Comparison of ENCODE assay signal across 23 cellular contexts in genomic region chr19:1921326-1921725, GRCh38. TPM values are rescaled to one million over a fixed set of nuclear protein-coding genes. Genes with fewer than 3 reads are reported as not detected.
DNase-seq lines count a peak whose midpoint lies in the region; ATAC-seq, FAIRE-seq and TF ChIP-seq lines count a peak whose summit lies in the region.
"Had no signal": no experiment of that assay in that cellular context is flagged by ENCODE, and none has a peak within 500 bp of the region (broad histone marks: within the 10 kb centered on the region; RNA-seq: fewer than 3 reads in every experiment).

No MANE protein-coding gene starts in this region.

- no TSS peak for BruUV-seq in HepG2 (replicated peaks; lab: Mats Ljungman, UMichigan)

- ATAC-seq in HepG2 = no peak
- ATAC-seq in right lobe of liver = no peak
- ATAC-seq in GM21619 (IDR thresholded peaks at IDR 0.05; ENCODE audit: unreplicated experiment) = no peak
- ATAC-seq in GM21526 (IDR thresholded peaks at IDR 0.05; ENCODE audit: low FRiP score, unreplicated experiment) = no peak
- ATAC-seq: Panc1 had no signal

- 99% methylated on average over 12 of the region's 19 CpGs for WGBS in HepG2 (ENCODE audit: low lambda C conversion rate)
- WGBS in right lobe of liver (ENCODE audit: insufficient coverage, low coverage, low lambda C conversion rate, missing lambda C conversion rate) = 93% methylated on average over 19 of the region's 19 CpGs

- no peak for FAIRE-seq in HepG2 (lab: Jason Lieb, UNC)
- FAIRE-seq: A204.1, GM12892, GM19239, HTR-8/SVneo had no signal

- H3K27ac ChIP-seq in HepG2 (ENCODE audit: extremely low read length, insufficient read depth, low read length) = no peak overlapping the region
- H3K27ac ChIP-seq in right lobe of liver = no peak overlapping the region
- H3K27ac ChIP-seq: BLaER1, KMS-11 had no signal

- H3K9me3 ChIP-seq in HepG2 (ENCODE audit: low read length) (no peaks in the 10 kb centered on the region), right lobe of liver (no peaks in the 10 kb centered on the region)
- H3K9me3 ChIP-seq: BLaER1 had no signal

- H3K9ac ChIP-seq in HepG2 (ENCODE audit: insufficient read depth, low read depth, low read length) = no peak overlapping the region
- H3K9ac ChIP-seq: BLaER1, KMS-11 had no signal

- intact Hi-C loops in HepG2 (cut with micrococcal nuclease; ENCODE audit: unreplicated experiment) = no loop called here
- intact Hi-C loops in right lobe of liver (cut with DNase I) = no loop called here

- no peak for TF ChIP-seq RAD21 in HepG2 (CRISPR knock-in tag; IDR thresholded peaks at IDR 0.05)

- peaks cover 26 to 44% of the 10 kb centered on the region in 2 experiments; a peak in 4 of 5 replicates for H3K36me3 ChIP-seq in HepG2 (replicated peaks in 1 of 2; ENCODE audit: control insufficient read depth in 1 of 2, insufficient read depth in 2 of 2, low read length in 2 of 2)
- peaks cover 0 to 35% (median 8%) of the 10 kb centered on the region in 4 donors for H3K36me3 ChIP-seq in right lobe of liver

- TF ChIP-seq CTCF in HepG2 (CRISPR knock-in tag; IDR thresholded peaks at IDR 0.05) = no peak
- TF ChIP-seq CTCF in right lobe of liver (IDR thresholded peaks at IDR 0.05) = no peak

- no peak for TF ChIP-seq EP300 in HepG2 (IDR thresholded peaks at IDR 0.05; ENCODE audit: low read depth in 2 of 2, low read length in 2 of 2)
- TF ChIP-seq EP300 in HepG2 (CRISPR knock-in tag; IDR thresholded peaks at IDR 0.05; ENCODE audit: borderline replicate concordance) = no peak

- H4K20me1 ChIP-seq in HepG2 (ENCODE audit: insufficient read depth, low read length) = no peaks in the 10 kb centered on the region

- H3K27me3 ChIP-seq in HepG2 (ENCODE audit: control insufficient read depth in 1 of 2, insufficient read depth in 2 of 2, low read length in 2 of 2) (no peaks in the 10 kb centered on the region), right lobe of liver (no peaks in the 10 kb centered on the region)
- H3K27me3 ChIP-seq: BLaER1 had no signal

- H3K4me3 ChIP-seq in HepG2 (replicated peaks in 1 of 3; ENCODE audit: insufficient read depth in 1 of 3, low read depth in 2 of 3, low read length in 3 of 3) (no peak overlapping the region), right lobe of liver (no peak overlapping the region)
- H3K4me3 ChIP-seq: BLaER1 had no signal

- no peak overlapping the region for H2AFZ ChIP-seq in HepG2 (ENCODE audit: low read length)

- no peaks in the 10 kb centered on the region for H3K79me2 ChIP-seq in HepG2 (ENCODE audit: insufficient read depth, low read length)

- CTCF ChIA-PET in HepG2 (lab: Yijun Ruan, JAX; ENCODE audit: low intra/inter-chr PET ratio, low total read pairs) = no interaction called here

- DNase-seq in HepG2 (ENCODE audit: low spot score) (no peak), right lobe of liver (no peak), left kidney (ENCODE audit: low read depth, low spot score) (peak; percentile 59), pons (ENCODE audit: low spot score) (no peak)
- DNase-seq: DMS153, DND-41, H9, HFFc6, IMR-90, MM.1S, NCI-H2029, NCI-H446, NCI-H524 treated with DMSO at 0.1 percent for 48 hours, SHP77 treated with DMSO at 0.1 percent for 48 hours had no signal

- TF ChIP-seq POLR2A in HepG2 (IDR thresholded peaks at IDR 0.05; ENCODE audit: insufficient read depth in 1 of 2, low read depth in 2 of 2, low read length in 2 of 2) (no peak), right lobe of liver (IDR thresholded peaks at IDR 0.05) (no peak)

- H3K4me2 ChIP-seq in HepG2 (ENCODE audit: low read depth, low read length) = no peak overlapping the region
- H3K4me2 ChIP-seq: BLaER1, KMS-11 had no signal

- in situ Hi-C loops in HepG2 (cut with HindIII; ENCODE audit: extremely low pct_ligation_motif_present, low pct_unique_long_range_greater_than_20kb) = no loop called here

- POLR2A ChIA-PET in HepG2 (lab: Yijun Ruan, JAX) = no interaction called here

- H3K4me1 ChIP-seq in HepG2 (ENCODE audit: insufficient read depth, low read length) = no peaks in the 10 kb centered on the region
- no peaks in the 10 kb centered on the region for H3K4me1 ChIP-seq in right lobe of liver

RNA-seq across cellular contexts. Expression of gene ADAT3, which starts 16.1 kb away (rescaled TPM):
- total RNA-seq in HepG2 (2016; rRNA removed; fragmentation: Illumina TruSeq; extraction: Trizol) (2.0 and 3.5 TPM in 2 replicates), right lobe of liver (1 to 10 TPM; 1.8 to 5.3 (median 2.7) TPM)
- total RNA-seq in HepG2 (2016; cell fraction: cytosol; rRNA removed; fragmentation: Illumina TruSeq; extraction: Trizol; ENCODE audit: low read depth) = 0.79 and 0.81 TPM in 2 replicates
- 1.7 and 3.1 TPM in 2 replicates for total RNA-seq in HepG2 (2016; cell fraction: insoluble cytoplasmic fraction; rRNA removed; fragmentation: Illumina TruSeq; extraction: Trizol)
- total RNA-seq in HepG2 (2016; cell fraction: membrane; rRNA removed; fragmentation: Illumina TruSeq; extraction: Trizol) = 1.7 and 2.1 TPM in 2 replicates
- total RNA-seq in HepG2 (2016; cell fraction: nucleus; rRNA removed; fragmentation: Illumina TruSeq; extraction: Trizol) = 1.5 and 1.9 TPM in 2 replicates
- polyA plus RNA-seq in HepG2 (2011; rRNA removed) = 0.95 and 1.4 TPM in 2 replicates
- 0.94 and 1.7 TPM in 2 replicates for polyA plus RNA-seq in HepG2 (2011; cell fraction: cytosol; rRNA removed)
- polyA plus RNA-seq in HepG2 (2011; cell fraction: nucleus; rRNA removed) = 6.4 and 7.8 TPM in 2 replicates
- polyA plus RNA-seq in HepG2 (2012) = 1.3 and 1.7 TPM in 2 replicates
- 0.68 TPM in 2 replicates for polyA plus RNA-seq in HepG2 (2016; cell fraction: cytosol; fragmentation: Illumina TruSeq; extraction: Trizol; ENCODE audit: low read depth)
- 2.8 and 3.5 TPM in 2 replicates for polyA plus RNA-seq in HepG2 (2016; cell fraction: insoluble cytoplasmic fraction; fragmentation: Illumina TruSeq; extraction: Trizol; ENCODE audit: low read depth)
- polyA plus RNA-seq in HepG2 (2016; cell fraction: membrane; fragmentation: Illumina TruSeq; extraction: Trizol; ENCODE audit: low read depth) = 1.1 and 1.4 TPM in 2 replicates
- polyA plus RNA-seq in HepG2 (2016; cell fraction: nucleus; fragmentation: Illumina TruSeq; extraction: Trizol; ENCODE audit: insufficient read depth, low read depth) = 5.0 and 6.1 TPM in 2 replicates
- 2.1 and 3.8 TPM in 2 replicates for polyA minus RNA-seq in HepG2 (2011; rRNA and poly(A)+ RNA removed; ENCODE audit: low replicate concordance)
- 1.3 and 1.6 TPM in 2 replicates for polyA minus RNA-seq in HepG2 (2011; cell fraction: cytosol; rRNA and poly(A)+ RNA removed)
- 2.3 and 2.6 TPM in 2 replicates for polyA minus RNA-seq in HepG2 (2011; cell fraction: nucleus; rRNA and poly(A)+ RNA removed)

RNA-seq across cellular contexts. Expression of gene SCAMP4, which starts 16.1 kb away (rescaled TPM):
- total RNA-seq in HepG2 (2016; rRNA removed; fragmentation: Illumina TruSeq; extraction: Trizol) (10.8 and 13.7 TPM in 2 replicates), right lobe of liver (10 to 100 TPM; 22.1 to 60.6 (median 24.4) TPM)
- 4.4 and 5.1 TPM in 2 replicates for total RNA-seq in HepG2 (2016; cell fraction: cytosol; rRNA removed; fragmentation: Illumina TruSeq; extraction: Trizol; ENCODE audit: low read depth)
- total RNA-seq in HepG2 (2016; cell fraction: insoluble cytoplasmic fraction; rRNA removed; fragmentation: Illumina TruSeq; extraction: Trizol) = 9.1 and 12.6 TPM in 2 replicates
- total RNA-seq in HepG2 (2016; cell fraction: membrane; rRNA removed; fragmentation: Illumina TruSeq; extraction: Trizol) = 10.1 and 10.7 TPM in 2 replicates
- 24.2 and 31.8 TPM in 2 replicates for total RNA-seq in HepG2 (2016; cell fraction: nucleus; rRNA removed; fragmentation: Illumina TruSeq; extraction: Trizol)
- polyA plus RNA-seq in HepG2 (2011; rRNA removed) = 10.7 and 12.8 TPM in 2 replicates
- 7.6 and 8.7 TPM in 2 replicates for polyA plus RNA-seq in HepG2 (2011; cell fraction: cytosol; rRNA removed)
- 43.5 and 55.3 TPM in 2 replicates for polyA plus RNA-seq in HepG2 (2011; cell fraction: nucleus; rRNA removed)
- 21.8 and 32.2 TPM in 2 replicates for polyA plus RNA-seq in HepG2 (2012)
- 5.1 and 6.4 TPM in 2 replicates for polyA plus RNA-seq in HepG2 (2016; cell fraction: cytosol; fragmentation: Illumina TruSeq; extraction: Trizol; ENCODE audit: low read depth)
- 10.3 and 13.4 TPM in 2 replicates for polyA plus RNA-seq in HepG2 (2016; cell fraction: insoluble cytoplasmic fraction; fragmentation: Illumina TruSeq; extraction: Trizol; ENCODE audit: low read depth)
- polyA plus RNA-seq in HepG2 (2016; cell fraction: membrane; fragmentation: Illumina TruSeq; extraction: Trizol; ENCODE audit: low read depth) = 11.5 and 11.6 TPM in 2 replicates
- 69.4 and 71.5 TPM in 2 replicates for polyA plus RNA-seq in HepG2 (2016; cell fraction: nucleus; fragmentation: Illumina TruSeq; extraction: Trizol; ENCODE audit: insufficient read depth, low read depth)
- polyA minus RNA-seq in HepG2 (2011; rRNA and poly(A)+ RNA removed; ENCODE audit: low replicate concordance) = 14.8 and 32.0 TPM in 2 replicates
- polyA minus RNA-seq in HepG2 (2011; cell fraction: cytosol; rRNA and poly(A)+ RNA removed) = 35.3 TPM in 2 replicates
- polyA minus RNA-seq in HepG2 (2011; cell fraction: nucleus; rRNA and poly(A)+ RNA removed) = 13.2 and 15.5 TPM in 2 replicates

RNA-seq across cellular contexts. Expression of gene CSNK1G2, which starts 19.6 kb away (rescaled TPM):
- total RNA-seq in HepG2 (2016; rRNA removed; fragmentation: Illumina TruSeq; extraction: Trizol) (29.7 and 53.8 TPM in 2 replicates), right lobe of liver (10 to 100 TPM; 14.4 to 35.2 (median 22.6) TPM)
- 40.6 and 41.0 TPM in 2 replicates for total RNA-seq in HepG2 (2016; cell fraction: cytosol; rRNA removed; fragmentation: Illumina TruSeq; extraction: Trizol; ENCODE audit: low read depth)
- total RNA-seq in HepG2 (2016; cell fraction: insoluble cytoplasmic fraction; rRNA removed; fragmentation: Illumina TruSeq; extraction: Trizol) = 26.8 and 56.3 TPM in 2 replicates
- 85.2 and 87.4 TPM in 2 replicates for total RNA-seq in HepG2 (2016; cell fraction: membrane; rRNA removed; fragmentation: Illumina TruSeq; extraction: Trizol)
- total RNA-seq in HepG2 (2016; cell fraction: nucleus; rRNA removed; fragmentation: Illumina TruSeq; extraction: Trizol) = 39.2 and 46.8 TPM in 2 replicates
- polyA plus RNA-seq in HepG2 (2011; rRNA removed) = 72.5 and 88.4 TPM in 2 replicates
- polyA plus RNA-seq in HepG2 (2011; cell fraction: cytosol; rRNA removed) = 33.8 and 56.1 TPM in 2 replicates
- polyA plus RNA-seq in HepG2 (2011; cell fraction: nucleus; rRNA removed) = 380 and 522 TPM in 2 replicates
- polyA plus RNA-seq in HepG2 (2012) = 38.6 and 40.4 TPM in 2 replicates
- 39.6 and 47.2 TPM in 2 replicates for polyA plus RNA-seq in HepG2 (2016; cell fraction: cytosol; fragmentation: Illumina TruSeq; extraction: Trizol; ENCODE audit: low read depth)
- polyA plus RNA-seq in HepG2 (2016; cell fraction: insoluble cytoplasmic fraction; fragmentation: Illumina TruSeq; extraction: Trizol; ENCODE audit: low read depth) = 36.1 and 45.7 TPM in 2 replicates
- polyA plus RNA-seq in HepG2 (2016; cell fraction: membrane; fragmentation: Illumina TruSeq; extraction: Trizol; ENCODE audit: low read depth) = 79.1 and 81.2 TPM in 2 replicates
- 157 TPM in 2 replicates for polyA plus RNA-seq in HepG2 (2016; cell fraction: nucleus; fragmentation: Illumina TruSeq; extraction: Trizol; ENCODE audit: insufficient read depth, low read depth)
- polyA minus RNA-seq in HepG2 (2011; rRNA and poly(A)+ RNA removed; ENCODE audit: low replicate concordance) = 51.2 and 83.6 TPM in 2 replicates
- polyA minus RNA-seq in HepG2 (2011; cell fraction: cytosol; rRNA and poly(A)+ RNA removed) = 23.6 and 25.2 TPM in 2 replicates
- 18.2 and 21.2 TPM in 2 replicates for polyA minus RNA-seq in HepG2 (2011; cell fraction: nucleus; rRNA and poly(A)+ RNA removed)

RNA-seq across cellular contexts. Expression of gene ABHD17A, which starts 36.0 kb away (rescaled TPM):
- 27.9 and 40.8 TPM in 2 replicates for total RNA-seq in HepG2 (2016; rRNA removed; fragmentation: Illumina TruSeq; extraction: Trizol)
- 52.2 and 64.4 TPM in 2 replicates for total RNA-seq in HepG2 (2016; cell fraction: cytosol; rRNA removed; fragmentation: Illumina TruSeq; extraction: Trizol; ENCODE audit: low read depth)
- 24.0 and 37.3 TPM in 2 replicates for total RNA-seq in HepG2 (2016; cell fraction: insoluble cytoplasmic fraction; rRNA removed; fragmentation: Illumina TruSeq; extraction: Trizol)
- 65.2 and 82.2 TPM in 2 replicates for total RNA-seq in HepG2 (2016; cell fraction: membrane; rRNA removed; fragmentation: Illumina TruSeq; extraction: Trizol)
- total RNA-seq in HepG2 (2016; cell fraction: nucleus; rRNA removed; fragmentation: Illumina TruSeq; extraction: Trizol) = 17.1 and 19.3 TPM in 2 replicates
- polyA plus RNA-seq in HepG2 (2011; rRNA removed) = 27.7 and 44.6 TPM in 2 replicates
- 25.9 and 53.1 TPM in 2 replicates for polyA plus RNA-seq in HepG2 (2011; cell fraction: cytosol; rRNA removed)
- 72.5 and 83.8 TPM in 2 replicates for polyA plus RNA-seq in HepG2 (2011; cell fraction: nucleus; rRNA removed)
- polyA plus RNA-seq in HepG2 (2012) = 11.9 and 16.2 TPM in 2 replicates
- polyA plus RNA-seq in HepG2 (2016; cell fraction: cytosol; fragmentation: Illumina TruSeq; extraction: Trizol; ENCODE audit: low read depth) = 51.0 and 62.5 TPM in 2 replicates
- polyA plus RNA-seq in HepG2 (2016; cell fraction: insoluble cytoplasmic fraction; fragmentation: Illumina TruSeq; extraction: Trizol; ENCODE audit: low read depth) = 25.3 and 27.0 TPM in 2 replicates
- polyA plus RNA-seq in HepG2 (2016; cell fraction: membrane; fragmentation: Illumina TruSeq; extraction: Trizol; ENCODE audit: low read depth) = 54.6 and 60.4 TPM in 2 replicates
- polyA plus RNA-seq in HepG2 (2016; cell fraction: nucleus; fragmentation: Illumina TruSeq; extraction: Trizol; ENCODE audit: insufficient read depth, low read depth) = 38.7 and 42.0 TPM in 2 replicates
- polyA minus RNA-seq in HepG2 (2011; rRNA and poly(A)+ RNA removed; ENCODE audit: low replicate concordance) = 15.0 and 50.9 TPM in 2 replicates
- polyA minus RNA-seq in HepG2 (2011; cell fraction: cytosol; rRNA and poly(A)+ RNA removed) = 17.2 and 18.0 TPM in 2 replicates
- polyA minus RNA-seq in HepG2 (2011; cell fraction: nucleus; rRNA and poly(A)+ RNA removed) = 5.7 and 5.8 TPM in 2 replicates
- 10 to 100 TPM; 20.4 to 49.5 (median 23.5) TPM for total RNA-seq in right lobe of liver

RNA-seq across cellular contexts. Expression of gene KLF16, which starts 57.9 kb away (rescaled TPM):
- total RNA-seq in HepG2 (2016; rRNA removed; fragmentation: Illumina TruSeq; extraction: Trizol) (6.2 and 6.7 TPM in 2 replicates), right lobe of liver (10 to 100 TPM in 5 of 6 experiments, 1 to 10 TPM in 1; 9.9 to 23.6 (median 10.8) TPM)
- 2.1 and 2.2 TPM in 2 replicates for total RNA-seq in HepG2 (2016; cell fraction: cytosol; rRNA removed; fragmentation: Illumina TruSeq; extraction: Trizol; ENCODE audit: low read depth)
- 5.5 and 5.9 TPM in 2 replicates for total RNA-seq in HepG2 (2016; cell fraction: insoluble cytoplasmic fraction; rRNA removed; fragmentation: Illumina TruSeq; extraction: Trizol)
- 8.3 and 8.9 TPM in 2 replicates for total RNA-seq in HepG2 (2016; cell fraction: membrane; rRNA removed; fragmentation: Illumina TruSeq; extraction: Trizol)
- 4.0 and 4.8 TPM in 2 replicates for total RNA-seq in HepG2 (2016; cell fraction: nucleus; rRNA removed; fragmentation: Illumina TruSeq; extraction: Trizol)
- 3.5 and 4.7 TPM in 2 replicates for polyA plus RNA-seq in HepG2 (2011; rRNA removed)
- 3.7 and 7.0 TPM in 2 replicates for polyA plus RNA-seq in HepG2 (2011; cell fraction: cytosol; rRNA removed)
- 16.7 and 31.9 TPM in 2 replicates for polyA plus RNA-seq in HepG2 (2011; cell fraction: nucleus; rRNA removed)
- polyA plus RNA-seq in HepG2 (2012) = 8.3 and 9.4 TPM in 2 replicates
- 3.2 and 3.4 TPM in 2 replicates for polyA plus RNA-seq in HepG2 (2016; cell fraction: cytosol; fragmentation: Illumina TruSeq; extraction: Trizol; ENCODE audit: low read depth)
- polyA plus RNA-seq in HepG2 (2016; cell fraction: insoluble cytoplasmic fraction; fragmentation: Illumina TruSeq; extraction: Trizol; ENCODE audit: low read depth) = 12.0 and 14.3 TPM in 2 replicates
- polyA plus RNA-seq in HepG2 (2016; cell fraction: membrane; fragmentation: Illumina TruSeq; extraction: Trizol; ENCODE audit: low read depth) = 8.9 and 9.3 TPM in 2 replicates
- polyA plus RNA-seq in HepG2 (2016; cell fraction: nucleus; fragmentation: Illumina TruSeq; extraction: Trizol; ENCODE audit: insufficient read depth, low read depth) = 11.4 and 12.0 TPM in 2 replicates
- 3.1 and 9.7 TPM in 2 replicates for polyA minus RNA-seq in HepG2 (2011; rRNA and poly(A)+ RNA removed; ENCODE audit: low replicate concordance)
- 8.9 and 15.3 TPM in 2 replicates for polyA minus RNA-seq in HepG2 (2011; cell fraction: cytosol; rRNA and poly(A)+ RNA removed)
- polyA minus RNA-seq in HepG2 (2011; cell fraction: nucleus; rRNA and poly(A)+ RNA removed) = 2.1 and 2.2 TPM in 2 replicates
